In the genomic region with DNA sequence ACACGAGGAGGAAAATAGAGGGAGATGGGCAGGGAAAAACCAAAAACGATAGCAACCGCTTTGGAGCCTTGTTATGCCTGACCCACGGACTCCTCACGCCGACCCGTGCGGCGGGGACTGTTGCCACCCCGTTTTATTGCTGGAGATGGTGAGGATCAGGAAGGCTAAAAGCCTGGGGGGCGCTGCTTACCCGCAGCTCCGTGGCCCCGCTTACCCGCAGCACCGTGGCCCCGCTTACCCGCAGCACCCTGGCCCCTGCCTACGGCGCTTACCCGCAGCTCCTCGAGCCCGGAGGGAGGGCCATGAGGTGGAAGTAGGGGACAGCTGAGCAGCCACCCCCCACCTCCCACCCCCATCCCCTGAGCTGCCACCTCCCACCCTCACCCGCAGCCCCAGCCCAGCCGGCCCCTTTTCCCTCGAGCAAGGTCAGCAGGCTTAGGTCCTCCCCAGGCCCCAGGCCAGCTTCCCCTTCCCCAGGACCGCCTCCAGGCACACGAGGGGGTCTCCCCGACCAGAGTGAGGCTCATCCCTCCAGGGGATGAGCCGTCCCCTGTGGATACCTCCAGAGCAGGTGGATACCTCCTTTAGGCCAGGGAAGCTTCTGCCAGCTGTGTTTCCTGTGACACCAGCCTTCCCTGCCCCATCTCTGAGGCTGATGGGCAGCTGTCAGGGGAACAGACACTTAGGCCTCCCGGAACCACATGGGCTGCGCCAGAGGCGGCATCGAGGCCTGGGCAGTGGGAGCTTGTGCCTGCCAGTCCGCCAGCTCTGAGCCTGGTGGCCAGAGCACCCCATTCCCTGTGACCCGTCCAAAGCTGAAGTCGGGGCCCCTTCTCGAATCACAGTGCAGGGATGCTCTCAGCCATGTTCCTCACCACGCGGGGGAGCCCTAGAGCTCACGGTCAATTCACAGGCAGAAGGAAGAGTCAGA, we compare ENCODE assay signal across 8 cellular contexts.
DNase-seq lines count a peak whose midpoint lies in the region; ATAC-seq and TF ChIP-seq lines count a peak whose summit lies in the region.

No MANE protein-coding gene starts in this region.

- no peak for ATAC-seq in HG02642 (IDR thresholded peaks at IDR 0.05; ENCODE audit: poor library complexity, unreplicated experiment)

- peak; percentile 32 for DNase-seq in NK-92 treated with Interleukin-12 subunit alpha and Interleukin-12 subunit beta, amount 100 ng/mL, for 24 hours (lab: John Stamatoyannopoulos, UW)
- no peak for DNase-seq in NK-92 (lab: John Stamatoyannopoulos, UW; ENCODE audit: unreplicated experiment)
- DNase-seq in NOMO-1 treated with dmso at 0.1 percent for 144 hours (lab: John Stamatoyannopoulos, UW; ENCODE audit: unreplicated experiment): peak; percentile 46
- peak; percentile 58 for DNase-seq in activated T-cell treated with anti-CD3 and anti-CD28 coated beads for 24 hours (ENCODE audit: low read depth)
- peak; percentile 26 for DNase-seq in fibroblast of mammary gland (ENCODE audit: low read depth)
- peak; percentile 85 for DNase-seq in posterior vena cava (ENCODE audit: low spot score)
- DNase-seq in DMS153 (lab: John Stamatoyannopoulos, UW): no peak

- no peak overlapping the region for H3K4me3 ChIP-seq in fibroblast of mammary gland (ENCODE audit: control insufficient read depth, low read depth, low read length)

- intact Hi-C loops in posterior vena cava (cut with DNase I): loop anchor here in 1 of 2 donors (2.0 kb wide), 1 partner anchor 75 kb away; no protein-coding TSS in a partner anchor

- peak; percentile 56 for TF ChIP-seq CTCF in fibroblast of mammary gland (conservative IDR thresholded peaks at IDR 0.05; ENCODE audit: control insufficient read depth, insufficient read depth, low read depth, low read length)

Comparison
In these comparisons a context has a peak if more than half of its experiments do, and no peak if none do; other contexts are left out.
1. DNase-seq: peak in NK-92 treated with Interleukin-12 subunit alpha and Interleukin-12 subunit beta, amount 100 ng/mL, for 24 hours (single experiment), NOMO-1 treated with dmso at 0.1 percent for 144 hours (single experiment), activated T-cell treated with anti-CD3 and anti-CD28 coated beads for 24 hours (single experiment), fibroblast of mammary gland (single experiment) and posterior vena cava (single experiment); none in NK-92 (single experiment) and DMS153 (single experiment).